Comparison of ENCODE assay signal across 18 cellular contexts in genomic region chr10:11594589-11595394, GRCh38. TPM values are rescaled to one million over a fixed set of nuclear protein-coding genes. Genes with fewer than 3 reads are reported as not detected.
A peak's percentile ranks its signal among the peaks of the same experiment; 100 is the strongest.
DNase-seq lines count a peak whose midpoint lies in the region; ATAC-seq and TF ChIP-seq lines count a peak whose summit lies in the region.
"Had no signal": no experiment of that assay in that cellular context is flagged by ENCODE, and none has a peak within 500 bp of the region (broad histone marks: within the 10 kb centered on the region; RNA-seq: fewer than 3 reads in every experiment).

No MANE protein-coding gene starts in this region.

- peak overlapping the region; percentile 8 for H2AFZ ChIP-seq in osteoblast (ENCODE audit: low read length)

- H3K9me3 Mint-ChIP-seq in dendritic cell treated with granulocyte-macrophage colony-stimulating factor and Interleukin-4, amounts not matched to agents 40 ng/mL and 50 ng/mL, for 4 days: no peaks in the 10 kb centered on the region
- H3K9me3 Mint-ChIP-seq: CD4-positive, alpha-beta memory T cell; immature natural killer cell had no signal

- peaks cover 5% of the 10 kb centered on the region for H3K36me3 ChIP-seq in osteoblast (ENCODE audit: insufficient read depth, low read length)
- H3K36me3 ChIP-seq: breast epithelium, gastrocnemius medialis had no signal

- H3K36me3 Mint-ChIP-seq in dendritic cell treated with granulocyte-macrophage colony-stimulating factor and Interleukin-4, amounts not matched to agents 40 ng/mL and 50 ng/mL, for 4 days (ENCODE audit: low read depth): peaks cover 6% of the 10 kb centered on the region
- H3K36me3 Mint-ChIP-seq: immature natural killer cell had no signal

- H3K4me3 Mint-ChIP-seq in dendritic cell treated with granulocyte-macrophage colony-stimulating factor and Interleukin-4, amounts not matched to agents 40 ng/mL and 50 ng/mL, for 4 days: peak overlapping the region; percentile 4
- H3K4me3 Mint-ChIP-seq: CD4-positive, alpha-beta memory T cell; immature natural killer cell had no signal

- H3K27ac ChIP-seq in osteoblast (ENCODE audit: low read depth, low read length): peak overlapping the region; percentile 24
- H3K27ac ChIP-seq: breast epithelium, gastrocnemius medialis, KMS-11, RWPE1 had no signal

- H3K4me1 ChIP-seq in osteoblast (ENCODE audit: insufficient read depth, low read length): peaks cover 6% of the 10 kb centered on the region
- H3K4me1 ChIP-seq: breast epithelium, gastrocnemius medialis had no signal

- H3K9me3 ChIP-seq in osteoblast (ENCODE audit: low read depth, low read length): no peaks in the 10 kb centered on the region
- H3K9me3 ChIP-seq: breast epithelium, gastrocnemius medialis had no signal

- in situ Hi-C loops in KBM-7 (cut with MboI; ENCODE audit: low pct_unique_long_range_greater_than_20kb, low sequenced_read_pairs): no loop called here

- H3K27ac Mint-ChIP-seq in dendritic cell treated with granulocyte-macrophage colony-stimulating factor and Interleukin-4, amounts not matched to agents 40 ng/mL and 50 ng/mL, for 4 days: peak overlapping the region; percentile 63
- H3K27ac Mint-ChIP-seq: CD4-positive, alpha-beta memory T cell; immature natural killer cell had no signal

- DNase-seq in KBM-7 (peak; percentile 68), osteoblast (ENCODE audit: insufficient read length, low spot score, missing footprints) (peak; percentile 76), globus pallidus (ENCODE audit: low spot score) (no peak), NCI-H1694 treated with DMSO at 0.1 percent for 48 hours (lab: John Stamatoyannopoulos, UW) (no peak)
- DNase-seq: activated naive CD4-positive, alpha-beta T cell treated with Interleukin-2 at 50 U/mL for 16 hours; CD4-positive, alpha-beta memory T cell; gastrocnemius medialis; immature natural killer cell; NCI-H1694; NCI-H526; stimulated activated naive CD4-positive, alpha-beta T cell treated with Interleukin-2 at 50 U/mL for 16 hours had no signal

- H3K4me2 ChIP-seq in osteoblast (ENCODE audit: insufficient read depth, low read length): peak overlapping the region; percentile 8
- H3K4me2 ChIP-seq: KMS-11 had no signal

- intact Hi-C loops in dendritic cell treated with granulocyte-macrophage colony-stimulating factor and Interleukin-4, amounts not matched to agents 40 ng/mL and 50 ng/mL, for 4 days (cut with micrococcal nuclease): no loop called here

- peaks cover 42% of the 10 kb centered on the region for H3K79me2 ChIP-seq in osteoblast (ENCODE audit: insufficient read depth, low read length)

- H3K27me3 ChIP-seq in osteoblast (ENCODE audit: insufficient read depth, low read length): no peaks in the 10 kb centered on the region
- H3K27me3 ChIP-seq: breast epithelium, gastrocnemius medialis had no signal

- H4K20me1 ChIP-seq in osteoblast (ENCODE audit: insufficient read depth, low read length): no peaks in the 10 kb centered on the region

- ATAC-seq in GM18511 (IDR thresholded peaks at IDR 0.05; ENCODE audit: unreplicated experiment) (peak; percentile 44), HG02763 (IDR thresholded peaks at IDR 0.05; ENCODE audit: unreplicated experiment) (no peak), GM19023 (IDR thresholded peaks at IDR 0.05; ENCODE audit: unreplicated experiment) (no peak)
- ATAC-seq: gastrocnemius medialis had no signal

- H3K4me3 ChIP-seq in osteoblast (ENCODE audit: insufficient read depth, low read length): no peak overlapping the region
- H3K4me3 ChIP-seq: breast epithelium, gastrocnemius medialis had no signal

- peaks cover 20% of the 10 kb centered on the region for H3K4me1 Mint-ChIP-seq in dendritic cell treated with granulocyte-macrophage colony-stimulating factor and Interleukin-4, amounts not matched to agents 40 ng/mL and 50 ng/mL, for 4 days (ENCODE audit: low read depth)
- H3K4me1 Mint-ChIP-seq: CD4-positive, alpha-beta memory T cell; immature natural killer cell had no signal

- no peaks in the 10 kb centered on the region for H3K27me3 Mint-ChIP-seq in dendritic cell treated with granulocyte-macrophage colony-stimulating factor and Interleukin-4, amounts not matched to agents 40 ng/mL and 50 ng/mL, for 4 days

- TF ChIP-seq CTCF in osteoblast (IDR thresholded peaks at IDR 0.05; ENCODE audit: extremely low read depth, low read depth, low read length): no peak

RNA-seq across cellular contexts. Expression of gene USP6NL, which starts 16.7 kb away (rescaled TPM):
- 13.8 and 14.1 TPM in 2 replicates for total RNA-seq in osteoblast

Comparison
In these comparisons a context has a peak if more than half of its experiments do, and no peak if none do; other contexts are left out.
1. DNase-seq: peak in KBM-7 (single experiment) and osteoblast (single experiment); none in globus pallidus (single experiment) and NCI-H1694 treated with DMSO at 0.1 percent for 48 hours (single experiment).